In the genomic region with DNA sequence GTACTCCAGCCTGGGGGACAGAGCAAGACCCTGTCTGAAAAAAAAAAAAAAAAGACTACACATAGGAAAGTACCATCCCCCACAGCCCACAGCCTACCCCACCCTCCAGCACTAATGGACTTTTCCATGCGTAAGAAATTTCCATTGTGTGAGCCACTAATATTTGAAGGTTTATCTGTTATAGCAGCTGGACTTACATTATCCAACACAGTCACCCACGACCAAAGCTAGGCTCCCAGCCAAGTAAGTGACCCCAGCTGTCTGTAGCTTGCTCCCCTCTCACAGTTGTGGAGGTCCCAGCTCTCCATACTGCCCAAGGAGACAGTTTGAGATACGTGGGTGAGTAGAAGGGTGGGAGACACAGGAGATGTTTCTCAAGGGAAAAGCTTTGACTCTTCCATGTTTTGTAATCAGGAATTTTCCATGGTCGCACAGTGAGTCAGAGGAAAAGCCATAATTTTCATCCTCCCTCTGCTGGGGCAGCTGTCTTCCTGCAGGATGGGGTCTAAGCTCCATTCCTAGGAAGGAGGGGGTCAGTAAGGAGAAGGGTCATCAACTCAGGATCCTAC, we compare ENCODE assay signal across 13 cellular contexts. TPM values are rescaled to one million over a fixed set of nuclear protein-coding genes. Genes with fewer than 3 reads are reported as not detected.
DNase-seq lines count a peak whose midpoint lies in the region; ATAC-seq lines count a peak whose summit lies in the region.
"Had no signal": no experiment of that assay in that cellular context is flagged by ENCODE, and none has a peak within 500 bp of the region (broad histone marks: within the 10 kb centered on the region; RNA-seq: fewer than 3 reads in every experiment).

No MANE protein-coding gene starts in this region.

- H3K36me3 Mint-ChIP-seq in activated T-helper 17 cell treated with anti-CD3 and anti-CD28 coated beads, Interleukin-2, amount 50 U/mL, for 72 hours (ENCODE audit: low read depth), result no peaks in the 10 kb centered on the region
- H3K36me3 Mint-ChIP-seq: type B pancreatic cell had no signal

- H3K4me3 Mint-ChIP-seq in activated T-helper 17 cell treated with anti-CD3 and anti-CD28 coated beads, Interleukin-2, amount 50 U/mL, for 72 hours, result no peak overlapping the region
- H3K4me3 Mint-ChIP-seq: type B pancreatic cell had no signal

- peaks cover 6% of the 10 kb centered on the region for H3K4me1 Mint-ChIP-seq in activated T-helper 17 cell treated with anti-CD3 and anti-CD28 coated beads, Interleukin-2, amount 50 U/mL, for 72 hours

- no peaks in the 10 kb centered on the region for H3K9me3 ChIP-seq in SJCRH30 (replicated peaks)

- H3K9me3 Mint-ChIP-seq in activated T-helper 17 cell treated with anti-CD3 and anti-CD28 coated beads, Interleukin-2, amount 50 U/mL, for 72 hours, result no peaks in the 10 kb centered on the region
- H3K9me3 Mint-ChIP-seq: type B pancreatic cell had no signal

- H3K27me3 Mint-ChIP-seq in activated T-helper 17 cell treated with anti-CD3 and anti-CD28 coated beads, Interleukin-2, amount 50 U/mL, for 72 hours, result peaks cover 2% of the 10 kb centered on the region
- H3K27me3 Mint-ChIP-seq: type B pancreatic cell had no signal

- no peak for ATAC-seq in HG03108 (IDR thresholded peaks at IDR 0.05; ENCODE audit: unreplicated experiment)
- no peak for ATAC-seq in activated T-helper 17 cell treated with anti-CD3 and anti-CD28 coated beads, Interleukin-2, amount 50 U/mL, for 72 hours (replicated peaks)

- peak overlapping the region; percentile 80 for H3K27ac ChIP-seq in SJCRH30

- H3K4me1 ChIP-seq in SJCRH30, result peaks cover 35% of the 10 kb centered on the region

- DNase-seq in EH (ENCODE audit: low read depth), result peak; percentile 92
- peak; percentile 77 to 80 for DNase-seq in SJCRH30
- DNase-seq in fibroblast of gingiva (ENCODE audit: low read depth), result peak; percentile 49
- DNase-seq in skeletal muscle cell (ENCODE audit: low read depth), result peak; percentile 55
- no peak for DNase-seq in NCI-H510A (lab: John Stamatoyannopoulos, UW)
- no peak for DNase-seq in SW480 (ENCODE audit: low spot score)
- DNase-seq: mammary epithelial cell, NCI-H2081, OCI-M1, posterior cingulate gyrus had no signal

- no peaks in the 10 kb centered on the region for H3K36me3 ChIP-seq in SJCRH30

- H3K27ac Mint-ChIP-seq in activated T-helper 17 cell treated with anti-CD3 and anti-CD28 coated beads, Interleukin-2, amount 50 U/mL, for 72 hours, result no peak overlapping the region
- H3K27ac Mint-ChIP-seq: type B pancreatic cell had no signal

- no peaks in the 10 kb centered on the region for H3K27me3 ChIP-seq in SJCRH30

- no peak overlapping the region for H3K4me3 ChIP-seq in SJCRH30
- no peak overlapping the region for H3K4me3 ChIP-seq in skeletal muscle cell (ENCODE audit: low read depth, low read length)

RNA-seq across cellular contexts. Expression of a gene that starts 57.4 kb away (rescaled TPM):
- 22.2 and 23.7 TPM in 2 replicates for total RNA-seq in SJCRH30 (2014; rRNA removed; shearing (Covaris generic))
- total RNA-seq in activated T-helper 17 cell treated with anti-CD3 and anti-CD28 coated beads, Interleukin-2, amount 50 U/mL, for 72 hours, result 1 to 10 TPM in 1 of 2 donors, not detected in 1; 1.2 TPM

Comparison
In these comparisons a context has a peak if more than half of its experiments do, and no peak if none do; other contexts are left out.
1. DNase-seq: peak in EH (single experiment), SJCRH30 (2 of 2), fibroblast of gingiva (single experiment) and skeletal muscle cell (single experiment); none in NCI-H510A (single experiment) and SW480 (single experiment).
2. RNA of a gene that starts 57.4 kb away (total RNA-seq): 22.2 to 23.7 TPM in SJCRH30; 1.2 TPM in activated T-helper 17 cell treated with anti-CD3 and anti-CD28 coated beads, Interleukin-2, amount 50 U/mL, for 72 hours; every median in the first group is over 10 times any median in the second.